34 cellular contexts compared by ENCODE assay signal in genomic region chr1:199644912-199645311, GRCh38.
"Had no signal": no experiment of that assay in that cellular context is flagged by ENCODE, and none has a peak within 500 bp of the region (broad histone marks: within the 10 kb centered on the region; RNA-seq: fewer than 3 reads in every experiment).

No MANE protein-coding gene starts in this region.

- DNase-seq: Karpas-422, Kasumi-1, MG63, MM.1S, MV-4-11, NCI-H1048, NCI-H1092, NCI-H1092 treated with DMSO at 0.1 percent for 48 hours, NCI-H1105, NCI-H1105 treated with DMSO at 0.1 percent for 48 hours, NCI-H1417, NCI-H1417 treated with DMSO at 0.1 percent for 48 hours, NCI-H1436, NCI-H1436 treated with DMSO at 0.1 percent for 48 hours, NCI-H146, NCI-H1694, NCI-H1694 treated with DMSO at 0.1 percent for 48 hours, NCI-H187, NCI-H187 treated with DMSO at 0.1 percent for 48 hours, NCI-H1930, NCI-H2029, NCI-H2029 treated with DMSO at 0.1 percent for 48 hours, NCI-H2081, NCI-H2081 treated with DMSO at 0.1 percent for 48 hours, NCI-H2107, NCI-H2171, NCI-H2171 treated with DMSO at 0.1 percent for 48 hours, NCI-H2227 treated with DMSO at 0.1 percent for 48 hours, NCI-H226, NCI-H345, NCI-H446, NCI-H446 treated with DMSO at 0.1 percent for 48 hours, NCI-H510A, NCI-H510A treated with DMSO at 0.1 percent for 48 hours had no signal
